9 cellular contexts compared by ENCODE assay signal in the genomic region with DNA sequence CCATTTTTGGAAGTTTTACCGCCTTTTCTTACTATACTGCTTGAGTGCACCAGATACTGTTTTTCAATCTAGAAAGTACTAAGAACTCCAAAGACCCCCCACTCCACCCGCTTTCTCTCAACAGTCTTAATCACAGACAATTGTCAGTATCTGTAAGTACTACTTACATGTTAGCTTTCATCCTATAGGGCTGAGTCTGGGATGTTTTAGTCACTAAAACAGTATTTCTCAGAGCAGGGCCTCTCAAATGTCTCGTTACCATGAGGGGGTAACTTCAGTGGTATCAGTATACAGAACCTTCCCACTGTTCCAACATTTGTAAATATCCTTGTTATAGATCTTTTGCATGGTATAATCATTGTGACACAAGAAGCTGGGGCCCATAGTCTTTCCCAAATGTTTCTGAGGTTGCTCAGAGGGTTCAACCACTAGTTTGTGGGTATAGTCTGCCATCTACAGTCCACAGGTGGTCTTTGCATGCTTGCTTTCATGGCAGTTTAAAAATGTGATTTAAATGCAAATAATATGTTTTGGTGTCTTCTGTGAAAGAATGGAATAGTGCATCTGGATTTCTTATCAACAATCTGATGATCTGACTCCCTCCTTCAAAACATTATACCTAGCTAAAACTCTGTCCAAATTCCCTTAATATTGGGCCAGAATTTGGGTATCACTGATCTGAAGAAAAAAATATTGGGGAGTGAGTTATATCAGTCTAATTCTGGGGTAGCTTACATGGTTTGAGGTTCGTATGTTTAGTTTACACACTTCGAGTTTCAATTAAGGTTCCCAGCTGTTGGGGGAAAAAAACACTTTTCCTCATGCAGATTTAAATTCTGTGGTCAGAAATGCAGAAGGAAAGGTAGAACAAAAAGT. TPM values are rescaled to one million over a fixed set of nuclear protein-coding genes. Genes with fewer than 3 reads are reported as not detected.
DNase-seq lines count a peak whose midpoint lies in the region; ATAC-seq and TF ChIP-seq lines count a peak whose summit lies in the region.
"Had no signal": no experiment of that assay in that cellular context is flagged by ENCODE, and none has a peak within 500 bp of the region (broad histone marks: within the 10 kb centered on the region; RNA-seq: fewer than 3 reads in every experiment).

No MANE protein-coding gene starts in this region.

- TF ChIP-seq CTCF in body of pancreas (IDR thresholded peaks at IDR 0.05) (peak; percentile 52 to 82 (median 74)), suprapubic skin (IDR thresholded peaks at IDR 0.05) (peak; percentile 16 to 62)

- peak; percentile 53 for ATAC-seq in HG02571 (IDR thresholded peaks at IDR 0.05; ENCODE audit: unreplicated experiment)
- peak; percentile 52 for ATAC-seq in body of pancreas
- ATAC-seq in HG02588 (IDR thresholded peaks at IDR 0.05; ENCODE audit: unreplicated experiment), result no peak

- no peak for TF ChIP-seq EP300 in suprapubic skin (IDR thresholded peaks at IDR 0.05)

- no peaks in the 10 kb centered on the region for H3K4me1 ChIP-seq in body of pancreas
- H3K4me1 ChIP-seq in suprapubic skin, result no peaks in the 10 kb centered on the region

- whole genome bisulfite sequencing in body of pancreas, 2 donors, result 56 to 58% methylated on average over 5 of the region's 5 CpGs
- WGBS in suprapubic skin, result 73% methylated on average over 5 of the region's 5 CpGs

- H3K4me3 ChIP-seq in body of pancreas (no peak overlapping the region), suprapubic skin (no peak overlapping the region)

- no peaks in the 10 kb centered on the region for H3K27me3 ChIP-seq in body of pancreas
- no peaks in the 10 kb centered on the region for H3K27me3 ChIP-seq in suprapubic skin

- intact Hi-C loops in body of pancreas (cut with DNase I), result no loop called here

- no peaks in the 10 kb centered on the region for H3K36me3 ChIP-seq in body of pancreas (replicated peaks in 1 of 2; ENCODE audit: insufficient read depth in 1 of 2, low read depth in 2 of 2)
- H3K36me3 ChIP-seq in suprapubic skin, result no peaks in the 10 kb centered on the region

- DNase-seq in SIG-M5 treated with dmso at 0.1 percent for 504 hours (lab: John Stamatoyannopoulos, UW; ENCODE audit: unreplicated experiment) (peak; percentile 74), SIG-M5 (lab: John Stamatoyannopoulos, UW) (no peak), NCI-H774 (lab: John Stamatoyannopoulos, UW) (peak; percentile 15), body of pancreas (peak; percentile 19 to 37 (median 31)), iris pigment epithelial cell (ENCODE audit: low read depth) (peak; percentile 60), suprapubic skin (ENCODE audit: low spot score in 2 of 2) (no peak)
- DNase-seq: activated naive CD8-positive, alpha-beta T cell treated with anti-CD3 and anti-CD28 coated beads, Interleukin-2, amount 10 ng/mL, durations not matched to agents 7 days and 5 days had no signal

- H3K9me3 ChIP-seq in body of pancreas (no peaks in the 10 kb centered on the region), suprapubic skin (no peaks in the 10 kb centered on the region)

- H3K27ac ChIP-seq in body of pancreas, result no peak overlapping the region
- H3K27ac ChIP-seq in suprapubic skin, result no peak overlapping the region

- TF ChIP-seq POLR2A in body of pancreas (IDR thresholded peaks at IDR 0.05) (no peak), suprapubic skin (IDR thresholded peaks at IDR 0.05) (no peak)

RNA-seq across cellular contexts. Expression of gene DNAJC13, which starts 18.0 kb away (rescaled TPM):
- total RNA-seq in body of pancreas (10 to 100 TPM; 21.5 to 36.9 TPM), suprapubic skin (10 to 100 TPM; 20.6 to 52.6 (median 39.7) TPM)

Comparison
In these comparisons a context has a peak if more than half of its experiments do, and no peak if none do; other contexts are left out.
1. DNase-seq: peak in SIG-M5 treated with dmso at 0.1 percent for 504 hours (single experiment), NCI-H774 (single experiment), body of pancreas (4 of 4) and iris pigment epithelial cell (single experiment); none in SIG-M5 (single experiment) and suprapubic skin (0 of 2).